ENCODE assay signal across 1 cellular context in the genomic region with DNA sequence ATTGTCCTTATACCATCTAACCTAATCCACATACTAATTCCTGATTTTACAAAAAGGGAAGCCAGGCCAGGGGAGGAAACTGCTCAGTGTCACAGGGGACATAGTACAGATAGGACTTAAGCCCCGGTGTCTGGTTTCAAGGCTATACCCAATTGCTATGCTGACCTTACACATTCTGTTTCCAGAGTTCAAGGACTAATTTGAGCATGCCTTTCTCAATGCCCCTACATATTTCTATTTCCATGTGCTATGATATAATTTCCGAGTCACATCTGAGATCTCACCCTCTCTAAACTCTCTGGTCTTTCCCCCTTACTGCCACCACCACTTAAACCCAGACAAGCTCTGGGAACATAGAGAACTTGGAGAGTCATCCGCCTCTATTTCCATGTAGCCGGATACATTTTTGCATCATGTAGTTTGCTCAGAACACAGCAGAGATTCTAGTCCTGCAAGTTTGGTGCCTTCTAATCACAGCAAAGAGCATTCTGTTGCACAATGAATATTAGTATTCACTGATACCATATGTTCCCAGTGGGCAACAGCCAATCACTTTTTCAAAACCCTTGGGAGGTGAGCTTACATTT.
TF ChIP-seq lines count a peak whose summit lies in the region.

No MANE protein-coding gene starts in this region.

TF ChIP-seq in HepG2, 621 proteins besides CTCF, POLR2A, EP300 and RAD21 (continued from another document and continues in another):
- no peak; the same call in 1 of the 2 replicates for TF ChIP-seq ZNF281 (CRISPR knock-in tag; IDR thresholded peaks at IDR 0.05; ENCODE audit: borderline replicate concordance)
- TF ChIP-seq JUND (CRISPR knock-in tag; IDR thresholded peaks at IDR 0.05), result no peak
- no peak for TF ChIP-seq TFAP4 (IDR thresholded peaks at IDR 0.05; ENCODE audit: borderline replicate concordance, low read depth)
- TF ChIP-seq, protein P1, sequence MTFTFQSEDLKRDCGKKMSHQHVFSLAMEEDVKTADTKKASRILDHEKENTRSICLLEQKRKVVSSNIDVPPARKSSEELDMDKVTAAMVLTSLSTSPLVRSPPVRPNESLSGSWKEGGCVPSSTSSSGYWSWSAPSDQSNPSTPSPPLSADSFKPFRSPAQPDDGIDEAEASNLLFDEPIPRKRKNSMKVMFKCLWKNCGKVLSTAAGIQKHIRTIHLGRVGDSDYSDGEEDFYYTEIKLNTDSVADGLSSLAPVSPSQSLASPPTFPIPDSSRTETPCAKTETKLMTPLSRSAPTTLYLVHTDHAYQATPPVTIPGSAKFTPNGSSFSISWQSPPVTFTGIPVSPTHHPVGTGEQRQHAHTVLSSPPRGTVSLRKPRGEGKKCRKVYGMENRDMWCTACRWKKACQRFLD (CRISPR knock-in tag; IDR thresholded peaks at IDR 0.05; ENCODE audit: borderline replicate concordance), result no peak
- no peak for TF ChIP-seq ZNF430 (CRISPR knock-in tag; IDR thresholded peaks at IDR 0.05)
- no peak for TF ChIP-seq TRIM24 (CRISPR knock-in tag; IDR thresholded peaks at IDR 0.05)
- no peak for TF ChIP-seq TSC22D2 (CRISPR knock-in tag; IDR thresholded peaks at IDR 0.05; ENCODE audit: borderline replicate concordance)
- no peak for TF ChIP-seq FLYWCH1 (CRISPR knock-in tag; IDR thresholded peaks at IDR 0.05)
- no peak for TF ChIP-seq GTF2F1 (IDR thresholded peaks at IDR 0.05; ENCODE audit: low read length)
- TF ChIP-seq ZNF766 (CRISPR knock-in tag; IDR thresholded peaks at IDR 0.05; ENCODE audit: borderline replicate concordance), result no peak
- TF ChIP-seq, protein P2, sequence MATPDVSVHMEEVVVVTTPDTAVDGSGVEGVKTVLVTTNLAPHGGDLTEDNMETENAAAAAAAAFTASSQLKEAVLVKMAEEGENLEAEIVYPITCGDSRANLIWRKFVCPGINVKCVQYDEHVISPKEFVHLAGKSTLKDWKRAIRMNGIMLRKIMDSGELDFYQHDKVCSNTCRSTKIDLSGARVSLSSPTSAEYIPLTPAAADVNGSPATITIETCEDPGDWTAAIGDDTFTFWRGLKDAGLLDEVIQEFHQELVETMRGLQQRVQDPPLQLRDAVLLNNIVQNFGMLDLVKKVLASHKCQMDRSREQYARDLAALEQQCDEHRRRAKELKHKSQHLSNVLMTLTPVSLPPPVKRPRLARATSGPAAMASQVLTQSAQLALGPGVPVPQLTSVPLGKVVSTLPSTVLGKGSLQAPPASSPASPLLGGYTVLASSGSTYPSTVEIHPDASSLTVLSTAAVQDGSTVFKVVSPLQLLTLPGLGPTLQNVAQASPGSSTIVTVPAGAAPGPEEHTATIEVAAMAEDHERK (CRISPR knock-in tag; IDR thresholded peaks at IDR 0.05; ENCODE audit: low read depth), result no peak
- TF ChIP-seq REST (IDR thresholded peaks at IDR 0.05; ENCODE audit: borderline replicate concordance in 1 of 2, low read depth in 1 of 2, low read length in 2 of 2), result 0 out of 4 replicates have a peak, but pooled peaks of 1 of the 2 experiments have one; percentile 49
- no peak for TF ChIP-seq HHEX (CRISPR knock-in tag; IDR thresholded peaks at IDR 0.05)
- TF ChIP-seq FOXC1 (CRISPR knock-in tag; IDR thresholded peaks at IDR 0.05; ENCODE audit: borderline replicate concordance), result no peak
- no peak for TF ChIP-seq ZBTB33 (CRISPR knock-in tag; IDR thresholded peaks at IDR 0.05)
- TF ChIP-seq BHLHE40 (IDR thresholded peaks at IDR 0.05; ENCODE audit: low read length), result no peak
- no peak for TF ChIP-seq HIVEP1 (CRISPR knock-in tag; IDR thresholded peaks at IDR 0.05)
- TF ChIP-seq CAMTA2 (CRISPR knock-in tag; IDR thresholded peaks at IDR 0.05; ENCODE audit: borderline replicate concordance), result no peak
- TF ChIP-seq, protein P3, sequence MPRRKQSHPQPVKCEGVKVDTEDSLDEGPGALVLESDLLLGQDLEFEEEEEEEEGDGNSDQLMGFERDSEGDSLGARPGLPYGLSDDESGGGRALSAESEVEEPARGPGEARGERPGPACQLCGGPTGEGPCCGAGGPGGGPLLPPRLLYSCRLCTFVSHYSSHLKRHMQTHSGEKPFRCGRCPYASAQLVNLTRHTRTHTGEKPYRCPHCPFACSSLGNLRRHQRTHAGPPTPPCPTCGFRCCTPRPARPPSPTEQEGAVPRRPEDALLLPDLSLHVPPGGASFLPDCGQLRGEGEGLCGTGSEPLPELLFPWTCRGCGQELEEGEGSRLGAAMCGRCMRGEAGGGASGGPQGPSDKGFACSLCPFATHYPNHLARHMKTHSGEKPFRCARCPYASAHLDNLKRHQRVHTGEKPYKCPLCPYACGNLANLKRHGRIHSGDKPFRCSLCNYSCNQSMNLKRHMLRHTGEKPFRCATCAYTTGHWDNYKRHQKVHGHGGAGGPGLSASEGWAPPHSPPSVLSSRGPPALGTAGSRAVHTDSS (CRISPR knock-in tag; conservative IDR thresholded peaks at IDR 0.05), result no peak
- no peak for TF ChIP-seq ZSCAN21 (CRISPR knock-in tag; IDR thresholded peaks at IDR 0.05; ENCODE audit: borderline replicate concordance)
- TF ChIP-seq CHD4 (IDR thresholded peaks at IDR 0.05; ENCODE audit: borderline replicate concordance, low read length), result peak; percentile 50; the same call in 1 of the 2 replicates
- no peak for TF ChIP-seq HNRNPLL (IDR thresholded peaks at IDR 0.05; ENCODE audit: low read depth, low read length, poor library complexity, severe bottlenecking)
- TF ChIP-seq ZNF776 (CRISPR knock-in tag; IDR thresholded peaks at IDR 0.05), result no peak
- TF ChIP-seq, protein P4, sequence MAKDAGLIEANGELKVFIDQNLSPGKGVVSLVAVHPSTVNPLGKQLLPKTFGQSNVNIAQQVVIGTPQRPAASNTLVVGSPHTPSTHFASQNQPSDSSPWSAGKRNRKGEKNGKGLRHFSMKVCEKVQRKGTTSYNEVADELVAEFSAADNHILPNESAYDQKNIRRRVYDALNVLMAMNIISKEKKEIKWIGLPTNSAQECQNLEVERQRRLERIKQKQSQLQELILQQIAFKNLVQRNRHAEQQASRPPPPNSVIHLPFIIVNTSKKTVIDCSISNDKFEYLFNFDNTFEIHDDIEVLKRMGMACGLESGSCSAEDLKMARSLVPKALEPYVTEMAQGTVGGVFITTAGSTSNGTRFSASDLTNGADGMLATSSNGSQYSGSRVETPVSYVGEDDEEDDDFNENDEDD (CRISPR knock-in tag; IDR thresholded peaks at IDR 0.05; ENCODE audit: borderline replicate concordance), result no peak
- TF ChIP-seq ZNF646 (CRISPR knock-in tag; IDR thresholded peaks at IDR 0.05), result no peak
- TF ChIP-seq ZNF563 (CRISPR knock-in tag; IDR thresholded peaks at IDR 0.05), result no peak
- 0 out of 2 replicates have a peak, but pooled peaks have one; percentile 3 for TF ChIP-seq STAG1 (CRISPR knock-in tag; IDR thresholded peaks at IDR 0.05)
- no peak for TF ChIP-seq ZNF672 (CRISPR knock-in tag; IDR thresholded peaks at IDR 0.05)
- peak; percentile 57; the same call in 1 of the 2 replicates for TF ChIP-seq ZSCAN29 (CRISPR knock-in tag; conservative IDR thresholded peaks at IDR 0.05)
